ENCODE assay signal across 8 cellular contexts in the genomic region with DNA sequence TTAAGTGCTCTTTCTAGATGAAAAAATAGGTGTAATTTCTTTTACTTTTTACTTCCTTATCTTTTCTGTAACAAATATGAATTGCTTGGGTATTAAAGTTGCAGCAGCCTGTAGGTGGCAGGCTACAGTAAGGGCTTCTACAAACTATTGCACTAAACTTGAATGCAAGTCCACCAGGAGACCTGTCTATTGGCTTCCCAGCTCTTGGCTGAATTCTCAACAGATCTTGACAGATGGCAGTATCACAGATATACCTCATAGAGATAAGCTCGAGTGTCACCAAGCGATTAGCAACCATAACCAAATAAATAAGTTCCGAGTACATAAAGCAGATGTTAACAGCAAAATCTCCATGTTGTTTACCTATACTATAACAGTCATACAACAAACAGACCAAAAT. TPM values are rescaled to one million over a fixed set of nuclear protein-coding genes. Genes with fewer than 3 reads are reported as not detected.
A peak's percentile ranks its signal among the peaks of the same experiment; 100 is the strongest.
DNase-seq lines count a peak whose midpoint lies in the region; ATAC-seq and TF ChIP-seq lines count a peak whose summit lies in the region.

No MANE protein-coding gene starts in this region.

- no TSS peak for BruUV-seq in A673 (replicated peaks; lab: Mats Ljungman, UMichigan)

- no peaks in the 10 kb centered on the region for H3K27me3 Mint-ChIP-seq in activated CD4-positive, alpha-beta T cell treated with anti-CD3 and anti-CD28 coated beads, Interleukin-2, amount 10 ng/mL, durations not matched to agents 24 days and 14 days
- no peaks in the 10 kb centered on the region for H3K27me3 Mint-ChIP-seq in endodermal cell (ENCODE audit: insufficient read depth)
- H3K27me3 Mint-ChIP-seq in type B pancreatic cell: no peaks in the 10 kb centered on the region

- whole genome bisulfite sequencing in endodermal cell (ENCODE audit: insufficient coverage in 1 of 2, insufficient read length in 1 of 2), 2 experiments: 43 to 83% methylated on average over 1 to 3 of the region's 3 CpGs

- CTCF ChIA-PET in A673 (lab: Charles Lee): interaction anchor here (0.6 to 1.6 kb wide), 2 partner anchors 187 to 188 kb away, joined by 4 to 9 read pairs; no protein-coding TSS in a partner anchor

- H3K4me3 Mint-ChIP-seq in activated CD4-positive, alpha-beta T cell treated with anti-CD3 and anti-CD28 coated beads, Interleukin-2, amount 10 ng/mL, durations not matched to agents 24 days and 14 days: no peak overlapping the region
- no peak overlapping the region for H3K4me3 Mint-ChIP-seq in endodermal cell
- no peak overlapping the region for H3K4me3 Mint-ChIP-seq in type B pancreatic cell

- H3K9me3 ChIP-seq in A673 (ENCODE audit: low read depth, low read length, poor library complexity, severe bottlenecking) (no peaks in the 10 kb centered on the region), endodermal cell (ENCODE audit: control insufficient read depth, low read length) (peaks cover 8% of the 10 kb centered on the region)

- peak; percentile 68 for DNase-seq in A673 (ENCODE audit: low spot score)
- DNase-seq in GM10266 (ENCODE audit: extremely low spot score): peak; percentile 36
- peak; percentile 87 for DNase-seq in NCI-H2171 treated with DMSO at 0.1 percent for 48 hours (lab: John Stamatoyannopoulos, UW)
- peak; percentile 83 for DNase-seq in activated CD4-positive, alpha-beta T cell treated with anti-CD3 and anti-CD28 coated beads, Interleukin-2, amount 10 ng/mL, durations not matched to agents 24 days and 14 days
- DNase-seq in endodermal cell: peak; percentile 62
- peak; percentile 60 for DNase-seq in midbrain (lab: John Stamatoyannopoulos, UW)
- DNase-seq in type B pancreatic cell (ENCODE audit: extremely low spot score, unreplicated experiment): no peak

- H3K36me3 Mint-ChIP-seq in activated CD4-positive, alpha-beta T cell treated with anti-CD3 and anti-CD28 coated beads, Interleukin-2, amount 10 ng/mL, durations not matched to agents 24 days and 14 days (ENCODE audit: low read depth): peaks cover 6% of the 10 kb centered on the region
- H3K36me3 Mint-ChIP-seq in endodermal cell (ENCODE audit: low read depth) (peaks cover 26% of the 10 kb centered on the region), type B pancreatic cell (peaks cover 33% of the 10 kb centered on the region)

- H3K4me1 ChIP-seq in A673 (ENCODE audit: insufficient read depth, low read length, poor library complexity, severe bottlenecking): no peaks in the 10 kb centered on the region
- no peaks in the 10 kb centered on the region for H3K4me1 ChIP-seq in endodermal cell (ENCODE audit: control insufficient read depth, insufficient read depth, low read length)

- POLR2A ChIA-PET in A673 (lab: Charles Lee; ENCODE audit: low non-redundant PET): no interaction called here

- H3K27me3 ChIP-seq in A673 (replicated peaks; ENCODE audit: insufficient read depth, low read depth, low read length, poor library complexity) (no peaks in the 10 kb centered on the region), endodermal cell (ENCODE audit: control insufficient read depth, insufficient read depth, low read length, poor library complexity, severe bottlenecking) (no peaks in the 10 kb centered on the region)

- no peak overlapping the region for H3K27ac Mint-ChIP-seq in activated CD4-positive, alpha-beta T cell treated with anti-CD3 and anti-CD28 coated beads, Interleukin-2, amount 10 ng/mL, durations not matched to agents 24 days and 14 days
- H3K27ac Mint-ChIP-seq in endodermal cell (no peak overlapping the region), type B pancreatic cell (no peak overlapping the region)

- intact Hi-C loops in A673 (cut with micrococcal nuclease; ENCODE audit: unreplicated experiment): loop anchor here (1.0 to 2.0 kb wide), 2 partner anchors 86 to 189 kb away; no protein-coding TSS in a partner anchor
- intact Hi-C loops in activated CD4-positive, alpha-beta T cell treated with anti-CD3 and anti-CD28 coated beads, Interleukin-2, amount 10 ng/mL, durations not matched to agents 24 days and 14 days (cut with micrococcal nuclease): loop anchor here (10.0 kb wide), 1 partner anchor 191 kb away; no protein-coding TSS in a partner anchor

- H3K36me3 ChIP-seq in A673 (ENCODE audit: insufficient read depth, low read length, poor library complexity, severe bottlenecking) (no peaks in the 10 kb centered on the region), endodermal cell (ENCODE audit: control insufficient read depth, insufficient read depth, low read length) (peaks cover 43% of the 10 kb centered on the region)

- peaks cover 16% of the 10 kb centered on the region for H3K4me1 Mint-ChIP-seq in activated CD4-positive, alpha-beta T cell treated with anti-CD3 and anti-CD28 coated beads, Interleukin-2, amount 10 ng/mL, durations not matched to agents 24 days and 14 days
- H3K4me1 Mint-ChIP-seq in endodermal cell (peaks cover 4% of the 10 kb centered on the region), type B pancreatic cell (ENCODE audit: unreplicated experiment) (peaks cover 9% of the 10 kb centered on the region)

- H3K9ac ChIP-seq in endodermal cell (ENCODE audit: extremely low read depth, low read length, poor library complexity, severe bottlenecking): no peak overlapping the region

- no peak for ATAC-seq in GM21367 (IDR thresholded peaks at IDR 0.05; ENCODE audit: unreplicated experiment)

- no peaks in the 10 kb centered on the region for H3K9me3 Mint-ChIP-seq in activated CD4-positive, alpha-beta T cell treated with anti-CD3 and anti-CD28 coated beads, Interleukin-2, amount 10 ng/mL, durations not matched to agents 24 days and 14 days
- H3K9me3 Mint-ChIP-seq in endodermal cell: peaks cover 6% of the 10 kb centered on the region
- no peaks in the 10 kb centered on the region for H3K9me3 Mint-ChIP-seq in type B pancreatic cell

- H3K4me3 ChIP-seq in A673 (ENCODE audit: low read depth, low read length, poor library complexity, severe bottlenecking) (no peak overlapping the region), endodermal cell (ENCODE audit: low read length) (no peak overlapping the region)

- no peak overlapping the region for H3K27ac ChIP-seq in A673 (ENCODE audit: low read depth, low read length, poor library complexity, severe bottlenecking)
- no peak overlapping the region for H3K27ac ChIP-seq in endodermal cell (ENCODE audit: low read depth, low read length)

- TF ChIP-seq CTCF in A673 (conservative IDR thresholded peaks at IDR 0.05; ENCODE audit: low read depth, low read length): peak; percentile 74
- peak; percentile 62 for TF ChIP-seq CTCF in GM10266 (IDR thresholded peaks at IDR 0.05; ENCODE audit: control insufficient read depth, insufficient read depth, low read depth, missing control alignments)
- TF ChIP-seq CTCF in endodermal cell (conservative IDR thresholded peaks at IDR 0.05): peak; percentile 80
- peak; percentile 78 for TF ChIP-seq CTCF in type B pancreatic cell (conservative IDR thresholded peaks at IDR 0.05)

RNA-seq across cellular contexts. Expression of a gene that starts 5.9 kb away (rescaled TPM):
- total RNA-seq in A673 (2021): 19.4 and 22.1 TPM in 2 replicates
- 8.5 and 10.9 TPM in 2 replicates for total RNA-seq in activated CD4-positive, alpha-beta T cell treated with anti-CD3 and anti-CD28 coated beads, Interleukin-2, amount 10 ng/mL, durations not matched to agents 24 days and 14 days
- 10 to 100 TPM; 35.3 to 52.6 TPM for total RNA-seq in endodermal cell
- 58.4 TPM for polyA plus RNA-seq in endodermal cell (2013, experiment 1 of 2)
- 60.3 TPM for polyA plus RNA-seq in endodermal cell (2013, experiment 2 of 2)
- total RNA-seq in type B pancreatic cell (ENCODE audit: low replicate concordance): 37.6 and 39.6 TPM in 2 replicates

RNA-seq across cellular contexts. Expression of a gene that starts 50.9 kb away (rescaled TPM):
- not detected in 2 replicates for total RNA-seq in A673 (2021)
- total RNA-seq in activated CD4-positive, alpha-beta T cell treated with anti-CD3 and anti-CD28 coated beads, Interleukin-2, amount 10 ng/mL, durations not matched to agents 24 days and 14 days: not detected in 2 replicates
- not detected for total RNA-seq in endodermal cell
- not detected for polyA plus RNA-seq in endodermal cell (2013, experiment 1 of 2)
- not detected for polyA plus RNA-seq in endodermal cell (2013, experiment 2 of 2)
- not detected in 2 replicates for total RNA-seq in type B pancreatic cell (ENCODE audit: low replicate concordance)
